Comparison of ENCODE assay signal across 15 cellular contexts in the genomic region with DNA sequence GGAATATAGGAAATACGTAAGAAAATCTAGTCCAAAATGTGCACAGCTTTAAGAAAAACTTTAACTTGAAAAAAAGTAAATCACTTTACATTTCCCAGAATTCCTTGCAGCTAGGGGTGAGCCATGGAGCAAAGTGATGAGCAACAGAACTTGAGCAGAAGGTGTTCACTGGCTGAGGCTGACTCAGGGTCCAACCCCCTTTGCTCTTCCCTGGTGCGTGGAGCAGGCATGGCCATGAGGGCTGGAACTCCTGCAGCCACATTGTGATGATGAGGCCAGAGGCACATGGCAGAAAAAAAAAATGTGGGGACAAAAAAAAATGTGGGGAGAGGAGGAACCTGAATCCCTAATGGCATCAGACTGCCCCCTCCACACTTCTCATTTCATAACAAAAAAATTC. TPM values are rescaled to one million over a fixed set of nuclear protein-coding genes. Genes with fewer than 3 reads are reported as not detected.
A peak's percentile ranks its signal among the peaks of the same experiment; 100 is the strongest.
DNase-seq lines count a peak whose midpoint lies in the region; ATAC-seq and TF ChIP-seq lines count a peak whose summit lies in the region.
"Had no signal": no experiment of that assay in that cellular context is flagged by ENCODE, and none has a peak within 500 bp of the region (broad histone marks: within the 10 kb centered on the region; RNA-seq: fewer than 3 reads in every experiment).

No MANE protein-coding gene starts in this region.

- no peak overlapping the region for H2AFZ ChIP-seq in GM23248

- WGBS in GM23248 (ENCODE audit: low coverage in 1 of 2, low lambda C conversion rate in 2 of 2, missing lambda C conversion rate in 2 of 2), 2 experiments, result 94 to 97% methylated on average over 2 of the region's 2 CpGs

- no peaks in the 10 kb centered on the region for H3K79me2 ChIP-seq in GM23248 (ENCODE audit: insufficient read depth)

- no peaks in the 10 kb centered on the region for H3K9me3 ChIP-seq in GM23248 (ENCODE audit: low read depth)
- H3K9me3 ChIP-seq in SJCRH30 (replicated peaks), result no peaks in the 10 kb centered on the region
- H3K9me3 ChIP-seq: A549, BE2C had no signal

- H3K4me3 ChIP-seq in GM23248 (no peak overlapping the region), brain microvascular endothelial cell (ENCODE audit: low read depth, low read length) (no peak overlapping the region), SJCRH30 (no peak overlapping the region)
- H3K4me3 ChIP-seq: A549 had no signal

- 0 out of 2 replicates have a peak, but pooled peaks cover 9% of the 10 kb centered on the region for H3F3A ChIP-seq in GM23248 (ENCODE audit: insufficient read depth)

- DNase-seq in EH (ENCODE audit: low read depth), result peak; percentile 10
- peak; percentile 32 for DNase-seq in GM23248
- peak; percentile 59 for DNase-seq in RKO (ENCODE audit: low spot score)
- DNase-seq in brain microvascular endothelial cell, result peak; percentile 3
- DNase-seq in dedifferentiated amniotic fluid mesenchymal stem cell (ENCODE audit: extremely low spot score), result no peak
- DNase-seq in SJCRH30, result no peak
- DNase-seq: BE2C; CD4-positive, alpha-beta memory T cell; DMS79; EL; GDM1 had no signal

- in situ Hi-C loops in GM23248 (cut with MboI) (no loop called here), brain microvascular endothelial cell (cut with HindIII; ENCODE audit: low pct_ligation_motif_present, low sequenced_read_pairs) (no loop called here)

- H3K9ac ChIP-seq in GM23248, result no peak overlapping the region

- H3K27ac ChIP-seq in GM23248, result no peak overlapping the region
- H3K27ac ChIP-seq in brain microvascular endothelial cell, result no peak overlapping the region
- no peak overlapping the region for H3K27ac ChIP-seq in SJCRH30
- H3K27ac ChIP-seq: A549, C4-2B had no signal

- H3K9me2 ChIP-seq in GM23248 (ENCODE audit: insufficient read depth), result no peaks in the 10 kb centered on the region

- H3K4me2 ChIP-seq in GM23248 (ENCODE audit: unreplicated experiment), result no peak overlapping the region
- H3K4me2 ChIP-seq: A549 had no signal

- H3K27me3 ChIP-seq in GM23248 (replicated peaks; ENCODE audit: insufficient read depth) (no peaks in the 10 kb centered on the region), brain microvascular endothelial cell (replicated peaks) (no peaks in the 10 kb centered on the region), SJCRH30 (no peaks in the 10 kb centered on the region)
- H3K27me3 ChIP-seq: BE2C had no signal

- H3K4me1 ChIP-seq in GM23248 (ENCODE audit: insufficient read depth), result peaks cover 10% of the 10 kb centered on the region
- peaks cover 12% of the 10 kb centered on the region for H3K4me1 ChIP-seq in SJCRH30
- H3K4me1 ChIP-seq: A549 had no signal

- no peaks in the 10 kb centered on the region for H3K36me3 ChIP-seq in GM23248 (ENCODE audit: low read depth)
- H3K36me3 ChIP-seq in brain microvascular endothelial cell (replicated peaks), result no peaks in the 10 kb centered on the region
- H3K36me3 ChIP-seq in SJCRH30, result peaks cover 30% of the 10 kb centered on the region

- no peaks in the 10 kb centered on the region for H4K20me1 ChIP-seq in GM23248 (ENCODE audit: insufficient read depth)

- ATAC-seq in HG02852 (IDR thresholded peaks at IDR 0.05; ENCODE audit: unreplicated experiment), result no peak
- ATAC-seq: A549 had no signal

- no peak for TF ChIP-seq CTCF in brain microvascular endothelial cell (IDR thresholded peaks at IDR 0.05; ENCODE audit: low read depth, low read length, missing control alignments)

RNA-seq across cellular contexts. Expression of a gene that starts 9.9 kb away (rescaled TPM):
- total RNA-seq in GM23248 (2014; rRNA removed; shearing (Covaris generic)), result 0.63 and 0.76 TPM in 2 replicates
- 1.8 and 1.9 TPM in 2 replicates for polyA plus RNA-seq in GM23248 (2016; fragmentation: Nextera tagmentation; extraction: Ambion mirVana)
- total RNA-seq in SJCRH30 (2014; rRNA removed; shearing (Covaris generic)), result 1.4 and 2.1 TPM in 2 replicates
- total RNA-seq: HT-29 had no signal

RNA-seq across cellular contexts. Expression of a gene that starts 49.6 kb away (rescaled TPM):
- 9.3 and 10.6 TPM in 2 replicates for total RNA-seq in GM23248 (2014; rRNA removed; shearing (Covaris generic))
- polyA plus RNA-seq in GM23248 (2016; fragmentation: Nextera tagmentation; extraction: Ambion mirVana), result 14.5 and 17.9 TPM in 2 replicates
- 57.0 and 72.7 TPM in 2 replicates for total RNA-seq in SJCRH30 (2014; rRNA removed; shearing (Covaris generic))

RNA-seq across cellular contexts. Expression of a gene that starts 50.0 kb away (rescaled TPM):
- total RNA-seq in GM23248 (2014; rRNA removed; shearing (Covaris generic)), result 4.3 and 6.6 TPM in 2 replicates
- 0.88 and 1.2 TPM in 2 replicates for polyA plus RNA-seq in GM23248 (2016; fragmentation: Nextera tagmentation; extraction: Ambion mirVana)
- 0.89 and 1.1 TPM in 2 replicates for total RNA-seq in SJCRH30 (2014; rRNA removed; shearing (Covaris generic))

Comparison
In these comparisons a context has a peak if more than half of its experiments do, and no peak if none do; other contexts are left out.
1. DNase-seq: peak in EH (single experiment), GM23248 (single experiment), RKO (single experiment) and brain microvascular endothelial cell (single experiment); none in dedifferentiated amniotic fluid mesenchymal stem cell (single experiment) and SJCRH30 (0 of 2).